ENCODE assay signal across 14 cellular contexts in genomic region chr11:64222651-64223000, GRCh38. TPM values are rescaled to one million over a fixed set of nuclear protein-coding genes. Genes with fewer than 3 reads are reported as not detected.
DNase-seq lines count a peak whose midpoint lies in the region; ATAC-seq, FAIRE-seq and TF ChIP-seq lines count a peak whose summit lies in the region.
"Had no signal": no experiment of that assay in that cellular context is flagged by ENCODE, and none has a peak within 500 bp of the region (broad histone marks: within the 10 kb centered on the region; RNA-seq: fewer than 3 reads in every experiment).

No MANE protein-coding gene starts in this region.

- peaks cover 63% of the 10 kb centered on the region for H3K36me3 ChIP-seq in K562 (ENCODE audit: control insufficient read depth, insufficient read depth, low read length)

- H4K20me1 ChIP-seq in K562 (replicated peaks; ENCODE audit: control insufficient read depth, insufficient read depth, low read length), result no peaks in the 10 kb centered on the region

- peaks cover 28% of the 10 kb centered on the region for H3K79me2 ChIP-seq in K562 (ENCODE audit: control insufficient read depth, insufficient read depth, low read length)

- H3K27me3 ChIP-seq in K562 (ENCODE audit: control insufficient read depth in 2 of 2, insufficient read depth in 2 of 2, low read length in 2 of 2), result no peaks in the 10 kb centered on the region

- intact Hi-C loops in K562 (cut with micrococcal nuclease), result no loop called here

- POLR2A ChIA-PET in K562 (lab: Yijun Ruan, JAX), result interaction anchor here (6.3 kb wide), 1 partner anchor 15 kb away, joined by 77 read pairs; the partner anchor contains the start of gene FERMT3

- H3K9me3 ChIP-seq in K562 (replicated peaks; ENCODE audit: control insufficient read depth, insufficient read depth, low read depth, low read length), result no peaks in the 10 kb centered on the region

- CTCF ChIA-PET in K562 (lab: Yijun Ruan, JAX; ENCODE audit: low intra/inter-chr PET ratio), result no interaction called here

- BruUV-seq in K562 (replicated peaks; lab: Mats Ljungman, UMichigan), result no TSS peak

- no peak overlapping the region for H2AFZ ChIP-seq in K562 (ENCODE audit: low read depth, low read length)

- no peak for TF ChIP-seq EP300 in K562 (IDR thresholded peaks at IDR 0.05; ENCODE audit: low read length)

- peak; percentile 32 for DNase-seq in NCI-H748 (lab: John Stamatoyannopoulos, UW; ENCODE audit: unreplicated experiment)
- no peak for DNase-seq in NCI-H748 treated with DMSO at 0.1 percent for 48 hours (lab: John Stamatoyannopoulos, UW)
- DNase-seq in DMS 273 treated with DMSO at 0.1 percent for 48 hours (lab: John Stamatoyannopoulos, UW), result peak; percentile 29
- DNase-seq in K562 (ENCODE audit: extremely low read depth in 1 of 4, low spot score in 3 of 4), result peak in 1 of 4 experiments; percentile 19
- peak; percentile 25 for DNase-seq in stimulated activated CD8-positive, alpha-beta memory T cell treated with anti-CD3 and anti-CD28 coated beads, Interleukin-4, amount 100 ng/mL, for 48 hours
- no peak for DNase-seq in activated CD4-positive, alpha-beta T cell treated with anti-CD3 and anti-CD28 coated beads, Interleukin-2, amount 50 U/mL, for 4 hours
- no peak for DNase-seq in LoVo (ENCODE audit: low spot score)
- DNase-seq: DMS53, NCI-H1436, NCI-H2081, NCI-H510A treated with DMSO at 0.1 percent for 48 hours had no signal

- H3K27ac ChIP-seq in K562 (ENCODE audit: extremely low read depth, low read depth, low read length), result no peak overlapping the region; the same call in 2 of the 3 replicates

- peaks cover 0 to 61% of the 10 kb centered on the region in 2 experiments; a peak in 3 of 5 replicates for H3K4me1 ChIP-seq in K562 (replicated peaks in 1 of 2; ENCODE audit: control insufficient read depth in 2 of 2, insufficient read depth in 2 of 2, low read length in 2 of 2)

- ATAC-seq in K562, result no peak
- ATAC-seq: HCT116, Panc1, Right ventricle myocardium inferior had no signal

- peak overlapping the region in 1 of 2 experiments; percentile 53; a peak in 2 of 4 replicates for H3K9ac ChIP-seq in K562 (ENCODE audit: insufficient read depth in 1 of 2, low read depth in 2 of 2, low read length in 2 of 2)

- no peak for FAIRE-seq in K562 (lab: Jason Lieb, UNC)

- in situ Hi-C loops in K562 (cut with MboI), result no loop called here

- H3K4me3 ChIP-seq in K562, result no peak overlapping the region

- TF ChIP-seq POLR2A in K562 (conservative IDR thresholded peaks at IDR 0.05), result no peak

- no peak for TF ChIP-seq CTCF in K562 (IDR thresholded peaks at IDR 0.05 in 2 of 3, conservative IDR thresholded peaks at IDR 0.05 in 1 of 3; ENCODE audit: insufficient read depth in 2 of 3, low read depth in 1 of 3, low read length in 3 of 3)

- peaks cover 5% of the 10 kb centered on the region for H3K9me1 ChIP-seq in K562 (ENCODE audit: control insufficient read depth, insufficient read depth, low read length)

- no peak for TF ChIP-seq RAD21 in K562 (CRISPR knock-in tag; conservative IDR thresholded peaks at IDR 0.05 in 1 of 2, IDR thresholded peaks at IDR 0.05 in 1 of 2)

- WGBS in K562 (ENCODE audit: insufficient coverage, low coverage, missing lambda C conversion rate), result 66% methylated on average over 6 of the region's 9 CpGs

- H3K4me2 ChIP-seq in K562 (ENCODE audit: insufficient read depth, low read length), result no peak overlapping the region

RNA-seq across cellular contexts. Expression of gene TRPT1, which starts 3.4 kb away (rescaled TPM):
- total RNA-seq in K562 (2011; cell fraction: chromatin; rRNA removed; ENCODE audit: low replicate concordance), result 28.5 and 90.3 TPM in 2 replicates
- 64.9 and 73.8 TPM in 2 replicates for total RNA-seq in K562 (2011; cell fraction: nucleolus; rRNA removed)
- total RNA-seq in K562 (2011; cell fraction: nucleoplasm; rRNA removed), result 45.8 and 49.8 TPM in 2 replicates
- total RNA-seq in K562 (2014; rRNA removed), result 27.4 and 37.3 TPM in 2 replicates
- 17.3 and 17.5 TPM in 2 replicates for total RNA-seq in K562 (2014; rRNA removed; fragmentation: Illumina TruSeq; extraction: Trizol)
- 23.1 and 25.3 TPM in 2 replicates for total RNA-seq in K562 (2015; rRNA removed; fragmentation: Illumina TruSeq; extraction: Trizol)
- 36.1 and 41.7 TPM in 2 replicates for total RNA-seq in K562 (2021)
- 23.3 and 42.4 TPM in 2 replicates for polyA plus RNA-seq in K562 (2011; rRNA removed)
- 43.7 and 69.5 TPM in 2 replicates for polyA plus RNA-seq in K562 (2011; cell fraction: cytosol; rRNA removed)
- polyA plus RNA-seq in K562 (2011; cell fraction: nucleus; rRNA removed), result 169 and 180 TPM in 2 replicates
- polyA plus RNA-seq in K562 (2012), result 34.2 and 65.9 TPM in 2 replicates
- 21.2 and 33.3 TPM in 2 replicates for polyA plus RNA-seq in K562 (2014; fragmentation: Illumina TruSeq; extraction: Trizol)
- polyA plus RNA-seq in K562 (2014; fragmentation: Nextera tagmentation; extraction: Ambion mirVana), result 1 to 10 TPM; 4.6 to 8.1 TPM
- 38.4 and 39.2 TPM in 2 replicates for polyA plus RNA-seq in K562 (2014; rRNA removed)
- 12.1 and 14.9 TPM in 2 replicates for polyA minus RNA-seq in K562 (2011; rRNA and poly(A)+ RNA removed)
- polyA minus RNA-seq in K562 (2011; cell fraction: cytosol; rRNA and poly(A)+ RNA removed), result 13.6 and 20.9 TPM in 2 replicates
- polyA minus RNA-seq in K562 (2011; cell fraction: nucleus; rRNA and poly(A)+ RNA removed), result 22.1 and 30.3 TPM in 2 replicates

RNA-seq across cellular contexts. Expression of gene NUDT22, which starts 3.4 kb away (rescaled TPM):
- total RNA-seq in K562 (2011; cell fraction: chromatin; rRNA removed; ENCODE audit: low replicate concordance), result 74.2 and 269 TPM in 2 replicates
- total RNA-seq in K562 (2011; cell fraction: nucleolus; rRNA removed), result 230 and 279 TPM in 2 replicates
- total RNA-seq in K562 (2011; cell fraction: nucleoplasm; rRNA removed), result 112 and 146 TPM in 2 replicates
- total RNA-seq in K562 (2014; rRNA removed) (92.6 and 132 TPM in 2 replicates), K562 (2014; rRNA removed; fragmentation: Illumina TruSeq; extraction: Trizol) (21.1 and 25.7 TPM in 2 replicates), K562 (2015; rRNA removed; fragmentation: Illumina TruSeq; extraction: Trizol) (49.9 and 50.6 TPM in 2 replicates), K562 (2021) (87.5 and 89.5 TPM in 2 replicates)
- polyA plus RNA-seq in K562 (2011; rRNA removed) (37.4 and 48.0 TPM in 2 replicates), K562 (2014; fragmentation: Illumina TruSeq; extraction: Trizol) (24.0 and 43.1 TPM in 2 replicates), K562 (2014; fragmentation: Nextera tagmentation; extraction: Ambion mirVana) (10 to 100 TPM in 1 of 2 experiments, 1 to 10 TPM in 1; 6.3 to 16.3 TPM), K562 (2014; rRNA removed) (83.6 and 88.5 TPM in 2 replicates)
- 58.1 and 156 TPM in 2 replicates for polyA plus RNA-seq in K562 (2011; cell fraction: cytosol; rRNA removed)
- 132 and 213 TPM in 2 replicates for polyA plus RNA-seq in K562 (2011; cell fraction: nucleus; rRNA removed)
- 56.4 and 102 TPM in 2 replicates for polyA plus RNA-seq in K562 (2012)
- polyA minus RNA-seq in K562 (2011; rRNA and poly(A)+ RNA removed), result 13.9 and 15.0 TPM in 2 replicates
- polyA minus RNA-seq in K562 (2011; cell fraction: cytosol; rRNA and poly(A)+ RNA removed), result 32.9 and 34.8 TPM in 2 replicates
- 75.9 and 84.7 TPM in 2 replicates for polyA minus RNA-seq in K562 (2011; cell fraction: nucleus; rRNA and poly(A)+ RNA removed)

RNA-seq across cellular contexts. Expression of gene DNAJC4, which starts 7.7 kb away (rescaled TPM):
- 39.7 and 112 TPM in 2 replicates for total RNA-seq in K562 (2011; cell fraction: chromatin; rRNA removed; ENCODE audit: low replicate concordance)
- 78.0 and 98.9 TPM in 2 replicates for total RNA-seq in K562 (2011; cell fraction: nucleolus; rRNA removed)
- 64.2 and 65.8 TPM in 2 replicates for total RNA-seq in K562 (2011; cell fraction: nucleoplasm; rRNA removed)
- total RNA-seq in K562 (2014; rRNA removed) (16.4 and 20.2 TPM in 2 replicates), K562 (2014; rRNA removed; fragmentation: Illumina TruSeq; extraction: Trizol) (6.6 and 11.2 TPM in 2 replicates), K562 (2015; rRNA removed; fragmentation: Illumina TruSeq; extraction: Trizol) (19.3 and 19.9 TPM in 2 replicates), K562 (2021) (27.6 and 31.8 TPM in 2 replicates)
- polyA plus RNA-seq in K562 (2011; rRNA removed) (23.9 and 45.1 TPM in 2 replicates), K562 (2014; fragmentation: Illumina TruSeq; extraction: Trizol) (28.0 and 37.5 TPM in 2 replicates), K562 (2014; fragmentation: Nextera tagmentation; extraction: Ambion mirVana) (1 to 10 TPM; 4.0 to 4.6 TPM), K562 (2014; rRNA removed) (32.6 and 42.9 TPM in 2 replicates)
- polyA plus RNA-seq in K562 (2011; cell fraction: cytosol; rRNA removed), result 30.8 and 65.5 TPM in 2 replicates
- polyA plus RNA-seq in K562 (2011; cell fraction: nucleus; rRNA removed), result 110 and 164 TPM in 2 replicates
- 34.0 and 79.2 TPM in 2 replicates for polyA plus RNA-seq in K562 (2012)
- polyA minus RNA-seq in K562 (2011; rRNA and poly(A)+ RNA removed), result 7.1 and 9.0 TPM in 2 replicates
- polyA minus RNA-seq in K562 (2011; cell fraction: cytosol; rRNA and poly(A)+ RNA removed), result 12.6 and 23.5 TPM in 2 replicates
- 15.8 and 16.0 TPM in 2 replicates for polyA minus RNA-seq in K562 (2011; cell fraction: nucleus; rRNA and poly(A)+ RNA removed)

RNA-seq across cellular contexts. Expression of gene VEGFB, which starts 11.8 kb away (rescaled TPM):
- 16.1 and 40.0 TPM in 2 replicates for total RNA-seq in K562 (2011; cell fraction: chromatin; rRNA removed; ENCODE audit: low replicate concordance)
- 23.4 and 32.0 TPM in 2 replicates for total RNA-seq in K562 (2011; cell fraction: nucleolus; rRNA removed)
- 31.9 and 33.0 TPM in 2 replicates for total RNA-seq in K562 (2011; cell fraction: nucleoplasm; rRNA removed)
- total RNA-seq in K562 (2014; rRNA removed), result 28.2 and 44.3 TPM in 2 replicates
- total RNA-seq in K562 (2014; rRNA removed; fragmentation: Illumina TruSeq; extraction: Trizol), result 21.0 and 22.6 TPM in 2 replicates
- 25.7 and 28.0 TPM in 2 replicates for total RNA-seq in K562 (2015; rRNA removed; fragmentation: Illumina TruSeq; extraction: Trizol)
- total RNA-seq in K562 (2021), result 83.4 and 88.3 TPM in 2 replicates
- 11.0 and 13.5 TPM in 2 replicates for polyA plus RNA-seq in K562 (2011; rRNA removed)
- polyA plus RNA-seq in K562 (2011; cell fraction: cytosol; rRNA removed), result 12.1 and 16.0 TPM in 2 replicates
- polyA plus RNA-seq in K562 (2011; cell fraction: nucleus; rRNA removed), result 25.1 and 26.2 TPM in 2 replicates
- polyA plus RNA-seq in K562 (2012), result 97.3 and 181 TPM in 2 replicates
- 35.2 and 41.4 TPM in 2 replicates for polyA plus RNA-seq in K562 (2014; fragmentation: Illumina TruSeq; extraction: Trizol)
- polyA plus RNA-seq in K562 (2014; fragmentation: Nextera tagmentation; extraction: Ambion mirVana), result 10 to 100 TPM; 12.0 to 12.1 TPM
- polyA plus RNA-seq in K562 (2014; rRNA removed), result 31.8 and 35.8 TPM in 2 replicates
- 4.2 and 6.2 TPM in 2 replicates for polyA minus RNA-seq in K562 (2011; rRNA and poly(A)+ RNA removed)
- 21.2 and 26.0 TPM in 2 replicates for polyA minus RNA-seq in K562 (2011; cell fraction: cytosol; rRNA and poly(A)+ RNA removed)
- polyA minus RNA-seq in K562 (2011; cell fraction: nucleus; rRNA and poly(A)+ RNA removed), result 3.2 and 4.9 TPM in 2 replicates

RNA-seq across cellular contexts. Expression of gene FERMT3, which starts 16.1 kb away (rescaled TPM):
- 73.9 and 265 TPM in 2 replicates for total RNA-seq in K562 (2011; cell fraction: chromatin; rRNA removed; ENCODE audit: low replicate concordance)
- total RNA-seq in K562 (2011; cell fraction: nucleolus; rRNA removed), result 233 and 244 TPM in 2 replicates
- total RNA-seq in K562 (2011; cell fraction: nucleoplasm; rRNA removed), result 103 and 120 TPM in 2 replicates
- total RNA-seq in K562 (2014; rRNA removed), result 192 and 205 TPM in 2 replicates
- total RNA-seq in K562 (2014; rRNA removed; fragmentation: Illumina TruSeq; extraction: Trizol), result 25.5 and 39.3 TPM in 2 replicates
- total RNA-seq in K562 (2015; rRNA removed; fragmentation: Illumina TruSeq; extraction: Trizol), result 74.5 and 79.5 TPM in 2 replicates
- total RNA-seq in K562 (2021), result 249 and 275 TPM in 2 replicates
- polyA plus RNA-seq in K562 (2011; rRNA removed), result 79.7 and 134 TPM in 2 replicates
- polyA plus RNA-seq in K562 (2011; cell fraction: cytosol; rRNA removed), result 111 and 282 TPM in 2 replicates
- 306 and 623 TPM in 2 replicates for polyA plus RNA-seq in K562 (2011; cell fraction: nucleus; rRNA removed)
- polyA plus RNA-seq in K562 (2012), result 176 and 251 TPM in 2 replicates
- 98.1 and 207 TPM in 2 replicates for polyA plus RNA-seq in K562 (2014; fragmentation: Illumina TruSeq; extraction: Trizol)
- 1 to 10 TPM; 3.2 to 7.2 TPM for polyA plus RNA-seq in K562 (2014; fragmentation: Nextera tagmentation; extraction: Ambion mirVana)
- 169 and 202 TPM in 2 replicates for polyA plus RNA-seq in K562 (2014; rRNA removed)
- 29.0 and 41.3 TPM in 2 replicates for polyA minus RNA-seq in K562 (2011; rRNA and poly(A)+ RNA removed)
- polyA minus RNA-seq in K562 (2011; cell fraction: cytosol; rRNA and poly(A)+ RNA removed), result 111 and 123 TPM in 2 replicates
- polyA minus RNA-seq in K562 (2011; cell fraction: nucleus; rRNA and poly(A)+ RNA removed), result 68.5 and 84.4 TPM in 2 replicates

Comparison
In these comparisons a context has a peak if more than half of its experiments do, and no peak if none do; other contexts are left out.
1. DNase-seq: peak in NCI-H748 (single experiment), DMS 273 treated with DMSO at 0.1 percent for 48 hours (single experiment) and stimulated activated CD8-positive, alpha-beta memory T cell treated with anti-CD3 and anti-CD28 coated beads, Interleukin-4, amount 100 ng/mL, for 48 hours (single experiment); none in NCI-H748 treated with DMSO at 0.1 percent for 48 hours (single experiment), activated CD4-positive, alpha-beta T cell treated with anti-CD3 and anti-CD28 coated beads, Interleukin-2, amount 50 U/mL, for 4 hours (0 of 2) and LoVo (single experiment).